23 cellular contexts compared by ENCODE assay signal in genomic region chr3:15253023-15253697, GRCh38. TPM values are rescaled to one million over a fixed set of nuclear protein-coding genes. Genes with fewer than 3 reads are reported as not detected.
DNase-seq lines count a peak whose midpoint lies in the region; ATAC-seq lines count a peak whose summit lies in the region.
"Had no signal": no experiment of that assay in that cellular context is flagged by ENCODE, and none has a peak within 500 bp of the region (broad histone marks: within the 10 kb centered on the region; RNA-seq: fewer than 3 reads in every experiment).

No MANE protein-coding gene starts in this region.

- no peak overlapping the region for H3K4me2 ChIP-seq in trophoblast cell (ENCODE audit: low read length)

- peak overlapping the region in 7 of 8 donors; percentile 10 to 88 (median 48) for H3K27ac Mint-ChIP-seq in CD8-positive, alpha-beta memory T cell
- H3K27ac Mint-ChIP-seq in T-helper 17 cell, result peak overlapping the region; percentile 88
- peak overlapping the region; percentile 80 for H3K27ac Mint-ChIP-seq in central memory CD8-positive, alpha-beta T cell (ENCODE audit: low read depth)

- no peaks in the 10 kb centered on the region for H3K27me3 ChIP-seq in CD8-positive, alpha-beta memory T cell (ENCODE audit: insufficient read depth, low read length, poor library complexity, severe bottlenecking)
- H3K27me3 ChIP-seq in trophoblast cell (ENCODE audit: insufficient read depth, low read length), result no peaks in the 10 kb centered on the region
- H3K27me3 ChIP-seq: BE2C, brain microvascular endothelial cell, pancreas, right lobe of liver had no signal

- no peak overlapping the region for H4K91ac ChIP-seq in trophoblast cell (ENCODE audit: low read depth, low read length)

- no peak overlapping the region for H3K9ac ChIP-seq in trophoblast cell (ENCODE audit: low read length)

- H2AK5ac ChIP-seq in trophoblast cell (ENCODE audit: low read length), result no peak overlapping the region

- no peak overlapping the region for H3K4me3 Mint-ChIP-seq in CD8-positive, alpha-beta memory T cell
- H3K4me3 Mint-ChIP-seq in T-helper 17 cell, result peak overlapping the region; percentile 12
- H3K4me3 Mint-ChIP-seq in central memory CD8-positive, alpha-beta T cell, result no peak overlapping the region

- H3K27ac ChIP-seq in CD8-positive, alpha-beta memory T cell (ENCODE audit: low read depth, low read length), result no peak overlapping the region
- H3K27ac ChIP-seq in trophoblast cell (ENCODE audit: low read depth, low read length), result peak overlapping the region; percentile 39
- H3K27ac ChIP-seq: brain microvascular endothelial cell, lower lobe of right lung, pancreas, right lobe of liver had no signal

- no peak overlapping the region for H4K8ac ChIP-seq in trophoblast cell (ENCODE audit: low read depth, low read length)

- H3K36me3 ChIP-seq in CD8-positive, alpha-beta memory T cell (ENCODE audit: insufficient read depth, low read length), result peaks cover 35% of the 10 kb centered on the region
- peaks cover 31 to 41% of the 10 kb centered on the region in 2 experiments for H3K36me3 ChIP-seq in trophoblast cell (ENCODE audit: control insufficient read depth in 1 of 2, insufficient read depth in 2 of 2, low read length in 2 of 2)
- H3K36me3 ChIP-seq: BE2C had no signal

- POLR2A ChIA-PET in CD8-positive, alpha-beta memory T cell (lab: Charles Lee), result no interaction called here

- H3K27me3 Mint-ChIP-seq in CD8-positive, alpha-beta memory T cell, result no peaks in the 10 kb centered on the region
- no peaks in the 10 kb centered on the region for H3K27me3 Mint-ChIP-seq in T-helper 17 cell
- H3K27me3 Mint-ChIP-seq in central memory CD8-positive, alpha-beta T cell, result no peaks in the 10 kb centered on the region

- WGBS in trophoblast cell (ENCODE audit: extremely low coverage, insufficient coverage, insufficient read length), result no CpG with 5 or more reads among the region's 7 CpGs

- no peak overlapping the region for H2BK12ac ChIP-seq in trophoblast cell (ENCODE audit: low read length)

- no peak overlapping the region for H2BK120ac ChIP-seq in trophoblast cell (ENCODE audit: insufficient read depth, low read length, poor library complexity)

- no peak overlapping the region for H2BK5ac ChIP-seq in trophoblast cell (ENCODE audit: low read depth, low read length, poor library complexity)

- H3K4me1 Mint-ChIP-seq in CD8-positive, alpha-beta memory T cell, result peaks cover 4 to 19% (median 12%) of the 10 kb centered on the region in 3 donors
- peaks cover 24% of the 10 kb centered on the region for H3K4me1 Mint-ChIP-seq in T-helper 17 cell
- H3K4me1 Mint-ChIP-seq in central memory CD8-positive, alpha-beta T cell, result peaks cover 17% of the 10 kb centered on the region

- no peaks in the 10 kb centered on the region for H3K9me3 Mint-ChIP-seq in CD8-positive, alpha-beta memory T cell
- no peaks in the 10 kb centered on the region for H3K9me3 Mint-ChIP-seq in central memory CD8-positive, alpha-beta T cell

- H3K4me3 ChIP-seq in CD8-positive, alpha-beta memory T cell (ENCODE audit: low read length), result no peak overlapping the region
- H3K4me3 ChIP-seq in trophoblast cell (ENCODE audit: low read depth, low read length), result no peak overlapping the region
- H3K4me3 ChIP-seq: lower lobe of right lung, pancreas, right lobe of liver had no signal

- no peaks in the 10 kb centered on the region for H3K9me3 ChIP-seq in CD8-positive, alpha-beta memory T cell (ENCODE audit: low read length)
- no peaks in the 10 kb centered on the region for H3K9me3 ChIP-seq in T-helper 17 cell (ENCODE audit: control insufficient read depth, low read length, poor library complexity, severe bottlenecking)
- no peaks in the 10 kb centered on the region for H3K9me3 ChIP-seq in trophoblast cell (ENCODE audit: insufficient read depth, low read depth, low read length)
- H3K9me3 ChIP-seq: BE2C, lower lobe of right lung, pancreas, right lobe of liver had no signal

- peaks cover 6 to 90% (median 18%) of the 10 kb centered on the region in 3 donors for H3K36me3 Mint-ChIP-seq in CD8-positive, alpha-beta memory T cell
- peaks cover 11% of the 10 kb centered on the region for H3K36me3 Mint-ChIP-seq in T-helper 17 cell (ENCODE audit: low read depth)
- peaks cover 62% of the 10 kb centered on the region for H3K36me3 Mint-ChIP-seq in central memory CD8-positive, alpha-beta T cell (ENCODE audit: insufficient read depth)

- no peak overlapping the region for H3K4ac ChIP-seq in trophoblast cell (ENCODE audit: low read depth, low read length)

- H3K14ac ChIP-seq in trophoblast cell (ENCODE audit: low read length), result no peak overlapping the region

- no peak overlapping the region for H4K12ac ChIP-seq in trophoblast cell (ENCODE audit: low read depth, low read length)

- DNase-seq in CD8-positive, alpha-beta memory T cell, result no peak
- DNase-seq in T-helper 17 cell, result no peak
- DNase-seq in central memory CD8-positive, alpha-beta T cell (ENCODE audit: low spot score in 2 of 2), result no peak
- DNase-seq in trophoblast cell, result no peak
- no peak for DNase-seq in AML-193 (lab: John Stamatoyannopoulos, UW)
- DNase-seq in kidney tubule cell (ENCODE audit: low spot score), result no peak
- DNase-seq in NCI-H2171 treated with DMSO at 0.1 percent for 48 hours (lab: John Stamatoyannopoulos, UW), result no peak
- DNase-seq: activated naive CD4-positive, alpha-beta T cell; BE2C; brain microvascular endothelial cell; cortex of kidney; DMS153; GF-D8; islet precursor cell; lower lobe of right lung; NCI-H1417 treated with DMSO at 0.1 percent for 48 hours; NCI-H2171; NCI-H69; pancreas; right lobe of liver; SHP77; stimulated activated naive CD4-positive, alpha-beta T cell treated with Interleukin-2 at 50 U/mL for 16 hours had no signal

- H3K23ac ChIP-seq in trophoblast cell (ENCODE audit: low read length), result no peak overlapping the region

- H3K4me1 ChIP-seq in CD8-positive, alpha-beta memory T cell (ENCODE audit: insufficient read depth, low read length), result no peaks in the 10 kb centered on the region
- H3K4me1 ChIP-seq in trophoblast cell (ENCODE audit: control insufficient read depth in 1 of 2, insufficient read depth in 2 of 2, low read length in 2 of 2), result no peaks in the 10 kb centered on the region
- H3K4me1 ChIP-seq: BE2C, lower lobe of right lung, pancreas, right lobe of liver had no signal

- ATAC-seq in T-helper 17 cell (no peak), GM21367 (IDR thresholded peaks at IDR 0.05; ENCODE audit: unreplicated experiment) (no peak)
- no peak for ATAC-seq in central memory CD8-positive, alpha-beta T cell (replicated peaks; ENCODE audit: extremely low read depth, poor library complexity, severe bottlenecking)
- ATAC-seq: lower lobe of right lung, pancreas, right lobe of liver had no signal

- H3K79me1 ChIP-seq in trophoblast cell (ENCODE audit: low read length), result no peaks in the 10 kb centered on the region

- CTCF ChIA-PET in CD8-positive, alpha-beta memory T cell (lab: Charles Lee), result no interaction called here

- no peaks in the 10 kb centered on the region for H3K79me2 ChIP-seq in trophoblast cell (ENCODE audit: control insufficient read depth, insufficient read depth, low read length, poor library complexity)

- H2AFZ ChIP-seq in trophoblast cell (ENCODE audit: insufficient read depth, low read length, poor library complexity), result no peak overlapping the region

- no peak overlapping the region for H3K18ac ChIP-seq in trophoblast cell (ENCODE audit: low read length)

RNA-seq across cellular contexts. Expression of gene CAPN7, which starts 47.1 kb away (rescaled TPM):
- 10 to 100 TPM; 33.1 to 36.1 TPM for total RNA-seq in CD8-positive, alpha-beta memory T cell
- polyA plus RNA-seq in CD8-positive, alpha-beta memory T cell, result 32.4 TPM
- total RNA-seq in T-helper 17 cell, result 10 to 100 TPM; 54.6 to 61.2 TPM
- 12.7 and 14.3 TPM in 2 replicates for polyA plus RNA-seq in trophoblast cell (2013)
